Comparison of ENCODE assay signal across 8 cellular contexts in the genomic region with DNA sequence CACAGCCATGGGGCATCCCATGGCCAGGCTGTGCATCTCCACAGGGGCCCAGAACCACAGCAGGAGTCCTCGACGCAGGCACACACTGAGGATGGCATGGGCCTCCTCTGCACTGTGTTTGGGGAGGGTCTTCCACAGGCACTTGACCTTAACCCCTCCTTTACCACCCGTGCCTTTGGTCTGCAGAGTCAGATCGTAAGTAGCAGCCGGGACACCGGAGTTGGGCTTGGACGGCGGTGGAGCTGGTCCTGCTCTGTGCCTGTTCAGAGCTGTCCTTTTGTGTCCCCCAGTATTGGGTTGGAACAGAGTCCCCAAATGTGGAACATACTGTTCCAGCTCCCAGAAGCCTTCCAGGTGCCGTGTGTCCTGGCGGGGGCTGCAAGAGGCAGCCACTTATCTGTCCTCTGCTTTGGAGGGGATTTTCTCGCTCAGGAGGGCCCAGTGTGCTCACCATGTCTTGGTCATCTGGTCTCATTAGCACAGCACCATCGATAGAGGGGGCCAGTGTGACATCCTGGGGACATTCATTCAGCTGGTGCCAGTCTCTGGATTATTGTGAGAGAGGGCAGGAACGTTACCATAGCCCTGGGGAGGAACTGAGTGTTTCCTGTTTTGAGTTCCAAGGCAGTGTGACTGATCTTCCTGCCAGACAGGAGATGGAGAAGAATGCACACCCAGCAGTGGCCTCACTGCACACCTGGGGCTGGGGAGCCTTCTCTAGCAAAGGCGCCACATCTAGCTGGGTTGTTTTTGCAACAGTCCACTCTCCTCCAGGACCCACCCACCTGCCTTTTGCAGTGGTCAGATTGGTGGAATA. TPM values are rescaled to one million over a fixed set of nuclear protein-coding genes. Genes with fewer than 3 reads are reported as not detected.
DNase-seq lines count a peak whose midpoint lies in the region; ATAC-seq, FAIRE-seq and TF ChIP-seq lines count a peak whose summit lies in the region.

No MANE protein-coding gene starts in this region.

- peaks cover 5% of the 10 kb centered on the region for H3K36me3 Mint-ChIP-seq in activated B cell treated with CpG ODN at 0.5 μM for 24 hours (ENCODE audit: low read depth)

- H3K9me3 Mint-ChIP-seq in activated B cell treated with CpG ODN at 0.5 μM for 24 hours: no peaks in the 10 kb centered on the region

- H3K79me2 ChIP-seq in endothelial cell of umbilical vein (ENCODE audit: control insufficient read depth, insufficient read depth, low read length): no peaks in the 10 kb centered on the region

- peak overlapping the region; percentile 89 to 100 (median 96) for H3K4me2 ChIP-seq in BLaER1 treated with 17β-estradiol and CSF1 and Interleukin-3, amounts not matched to agents 10 nM and 100 nM
- peak overlapping the region; percentile 3 for H3K4me2 ChIP-seq in endothelial cell of umbilical vein (ENCODE audit: insufficient read depth, low read length)

- ATAC-seq in GM18861 (IDR thresholded peaks at IDR 0.05; ENCODE audit: unreplicated experiment) (peak; percentile 31), activated B cell treated with CpG ODN at 0.5 μM for 24 hours (ENCODE audit: low read depth) (peak; percentile 46), GM19324 (IDR thresholded peaks at IDR 0.05; ENCODE audit: low FRiP score, unreplicated experiment) (no peak), HG03432 (IDR thresholded peaks at IDR 0.05; ENCODE audit: unreplicated experiment) (no peak)

- H3K36me3 ChIP-seq in BLaER1 treated with 17β-estradiol and CSF1 and Interleukin-3, amounts not matched to agents 10 nM and 100 nM: peaks cover 0 to 9% (median 0%) of the 10 kb centered on the region in 11 experiments; a peak in 2 of 22 replicates
- H3K36me3 ChIP-seq in endothelial cell of umbilical vein (ENCODE audit: control insufficient read depth in 2 of 2, extremely low read depth in 1 of 2, insufficient read depth in 2 of 2, low read length in 2 of 2) (no peaks in the 10 kb centered on the region), mucosa of rectum (ENCODE audit: control insufficient read depth in 2 of 2, insufficient read depth in 2 of 2, low read length in 2 of 2) (no peaks in the 10 kb centered on the region)

- peak overlapping the region; percentile 55 for H3K4me3 Mint-ChIP-seq in activated B cell treated with CpG ODN at 0.5 μM for 24 hours

- H3K27me3 ChIP-seq in BLaER1 treated with 17β-estradiol and CSF1 and Interleukin-3, amounts not matched to agents 10 nM and 100 nM: no peaks in the 10 kb centered on the region
- H3K27me3 ChIP-seq in endothelial cell of umbilical vein (ENCODE audit: control insufficient read depth in 2 of 2, insufficient read depth in 2 of 2, low read length in 2 of 2) (no peaks in the 10 kb centered on the region), mucosa of rectum (ENCODE audit: control insufficient read depth in 2 of 2, insufficient read depth in 2 of 2, low read length in 2 of 2) (no peaks in the 10 kb centered on the region)

- TF ChIP-seq CTCF in activated B cell treated with CpG ODN at 0.5 μM for 24 hours (IDR thresholded peaks at IDR 0.05): peak; percentile 21
- peak; percentile 66 to 75 for TF ChIP-seq CTCF in endothelial cell of umbilical vein (IDR thresholded peaks at IDR 0.05; ENCODE audit: extremely low read depth in 1 of 2, insufficient read depth in 1 of 2, low read depth in 1 of 2, low read length in 2 of 2)

- CTCF ChIA-PET in activated B cell treated with CpG ODN at 0.5 μM for 24 hours (lab: Charles Lee) (interaction anchor here (0.8 to 5.0 kb wide), 26 partner anchors 11 to 313 kb away, joined by 3 to 91 read pairs (median 4); partner anchors contain the start of gene PIM3), endothelial cell of umbilical vein (lab: Charles Lee) (interaction anchor here (0.6 to 2.7 kb wide), 28 partner anchors 9 to 430 kb away, joined by 3 to 174 read pairs (median 5); partner anchors contain the start of genes ALG12, CRELD2, IL17REL and PANX2)

- peaks cover 0 to 44% (median 0%) of the 10 kb centered on the region in 11 experiments; a peak in 6 of 22 replicates for H4K20me1 ChIP-seq in BLaER1 treated with 17β-estradiol and CSF1 and Interleukin-3, amounts not matched to agents 10 nM and 100 nM
- H4K20me1 ChIP-seq in endothelial cell of umbilical vein (replicated peaks; ENCODE audit: control insufficient read depth, extremely low read depth, insufficient read depth, low read length): no peaks in the 10 kb centered on the region

- peak overlapping the region in 10 of 11 experiments; percentile 44 to 88 (median 71); a peak in 20 of 22 replicates for H3K27ac ChIP-seq in BLaER1 treated with 17β-estradiol and CSF1 and Interleukin-3, amounts not matched to agents 10 nM and 100 nM
- H3K27ac ChIP-seq in endothelial cell of umbilical vein (ENCODE audit: insufficient read depth, low read depth, low read length): peak overlapping the region; percentile 74
- H3K27ac ChIP-seq in mucosa of rectum (ENCODE audit: low read depth in 2 of 2, low read length in 2 of 2): peak overlapping the region; percentile 6 to 19

- dilution Hi-C loops in endothelial cell of umbilical vein (cut with MboI; ENCODE audit: extremely low pct_ligation_motif_present, low sequenced_read_pairs): no loop called here

- BruUV-seq in endothelial cell of umbilical vein (replicated peaks; lab: Mats Ljungman, UMichigan): no TSS peak

- peak overlapping the region in 10 of 11 experiments; percentile 23 to 77 (median 56); a peak in 17 of 22 replicates for H3K9ac ChIP-seq in BLaER1 treated with 17β-estradiol and CSF1 and Interleukin-3, amounts not matched to agents 10 nM and 100 nM
- H3K9ac ChIP-seq in endothelial cell of umbilical vein (replicated peaks; ENCODE audit: extremely low read depth, insufficient read depth, low read length): no peak overlapping the region
- H3K9ac ChIP-seq in mucosa of rectum (ENCODE audit: low read depth in 1 of 2, low read length in 2 of 2): no peak overlapping the region

- peak overlapping the region; percentile 13 for H2AFZ ChIP-seq in endothelial cell of umbilical vein (ENCODE audit: low read depth, low read length)

- H3K27ac Mint-ChIP-seq in activated B cell treated with CpG ODN at 0.5 μM for 24 hours: peak overlapping the region; percentile 79

- H3K4me1 Mint-ChIP-seq in activated B cell treated with CpG ODN at 0.5 μM for 24 hours: peaks cover 56% of the 10 kb centered on the region

- H3K4me1 ChIP-seq in BLaER1 treated with 17β-estradiol and CSF1 and Interleukin-3, amounts not matched to agents 10 nM and 100 nM: peaks cover 52 to 88% (median 86%) of the 10 kb centered on the region in 10 experiments
- H3K4me1 ChIP-seq in endothelial cell of umbilical vein (ENCODE audit: control insufficient read depth, extremely low read depth, insufficient read depth, low read length) (peaks cover 39% of the 10 kb centered on the region), mucosa of rectum (ENCODE audit: control insufficient read depth in 2 of 2, insufficient read depth in 2 of 2, low read length in 2 of 2) (peaks cover 20 to 25% of the 10 kb centered on the region in 2 donors)

- intact Hi-C loops in activated B cell treated with CpG ODN at 0.5 μM for 24 hours (cut with micrococcal nuclease): loop anchor here (1.0 to 10.0 kb wide), 7 partner anchors 31 to 544 kb away; partner anchors contain the start of gene SBF1
- intact Hi-C loops in endothelial cell of umbilical vein (cut with micrococcal nuclease): loop anchor here (1.0 kb wide), 6 partner anchors 31 to 278 kb away; no protein-coding TSS in a partner anchor

- no peaks in the 10 kb centered on the region for H3K27me3 Mint-ChIP-seq in activated B cell treated with CpG ODN at 0.5 μM for 24 hours

- peak; percentile 100 for FAIRE-seq in endothelial cell of umbilical vein (lab: Jason Lieb, UNC)

- POLR2A ChIA-PET in activated B cell treated with CpG ODN at 0.5 μM for 24 hours (lab: Charles Lee): interaction anchor here (0.7 to 15.4 kb wide), 21 partner anchors 9 to 609 kb away, joined by 3 to 828 read pairs (median 5); partner anchors contain the start of genes IL17REL and PIM3
- POLR2A ChIA-PET in endothelial cell of umbilical vein (lab: Charles Lee): interaction anchor here (1.4 to 1.5 kb wide), 2 partner anchors 32 to 100 kb away, joined by 6 to 10 read pairs; no protein-coding TSS in a partner anchor

- peak; percentile 57 for TF ChIP-seq POLR2A in endothelial cell of umbilical vein (IDR thresholded peaks at IDR 0.05; ENCODE audit: low read depth, low read length)

- H3K9me3 ChIP-seq in BLaER1 treated with 17β-estradiol and CSF1 and Interleukin-3, amounts not matched to agents 10 nM and 100 nM (replicated peaks in 1 of 11): no peaks in the 10 kb centered on the region
- no peaks in the 10 kb centered on the region for H3K9me3 ChIP-seq in endothelial cell of umbilical vein (replicated peaks; ENCODE audit: control insufficient read depth, insufficient read depth, low read length)
- no peaks in the 10 kb centered on the region for H3K9me3 ChIP-seq in mucosa of rectum (ENCODE audit: control insufficient read depth in 2 of 2, low read length in 2 of 2)

- no peaks in the 10 kb centered on the region for H3K9me1 ChIP-seq in endothelial cell of umbilical vein (replicated peaks; ENCODE audit: control insufficient read depth, extremely low read depth, insufficient read depth, low read length)

- peak; percentile 41 for DNase-seq in NCI-H1694 treated with DMSO at 0.1 percent for 48 hours (lab: John Stamatoyannopoulos, UW)
- peak; percentile 53 for DNase-seq in activated B cell treated with CpG ODN at 0.5 μM for 24 hours
- peak; percentile 96 for DNase-seq in endothelial cell of umbilical vein (ENCODE audit: low read depth, low spot score)

- H3K4me3 ChIP-seq in BLaER1 treated with 17β-estradiol and CSF1 and Interleukin-3, amounts not matched to agents 10 nM and 100 nM: peak overlapping the region in 6 of 10 experiments; percentile 16 to 44 (median 29); a peak in 8 of 20 replicates
- H3K4me3 ChIP-seq in endothelial cell of umbilical vein (replicated peaks in 1 of 3; ENCODE audit: insufficient read depth in 1 of 3, low read depth in 1 of 3, low read length in 3 of 3) (no peak overlapping the region), mucosa of rectum (ENCODE audit: low read length in 2 of 2) (no peak overlapping the region)

RNA-seq across cellular contexts. Expression of gene CRELD2, which starts 12.4 kb away (rescaled TPM):
- total RNA-seq in activated B cell treated with CpG ODN at 0.5 μM for 24 hours (44.5 and 45.0 TPM in 2 replicates), endothelial cell of umbilical vein (69.5 and 71.0 TPM in 2 replicates)
- polyA plus RNA-seq in endothelial cell of umbilical vein: 75.7 and 86.3 TPM in 2 replicates
- polyA plus RNA-seq in endothelial cell of umbilical vein (2011; cell fraction: cytosol; rRNA removed): 77.1 and 90.2 TPM in 2 replicates
- polyA plus RNA-seq in endothelial cell of umbilical vein (2011; cell fraction: nucleus; rRNA removed): 87.3 and 95.6 TPM in 2 replicates
- polyA plus RNA-seq in endothelial cell of umbilical vein (2012): 38.5 and 50.8 TPM in 2 replicates
- polyA minus RNA-seq in endothelial cell of umbilical vein: 19.8 and 23.7 TPM in 2 replicates
- 11.5 TPM for polyA minus RNA-seq in endothelial cell of umbilical vein (2011; cell fraction: cytosol; rRNA and poly(A)+ RNA removed)
- polyA minus RNA-seq in endothelial cell of umbilical vein (2011; cell fraction: nucleus; rRNA and poly(A)+ RNA removed): 8.4 and 13.7 TPM in 2 replicates

RNA-seq across cellular contexts. Expression of gene ALG12, which starts 12.6 kb away (rescaled TPM):
- 15.5 and 18.2 TPM in 2 replicates for total RNA-seq in activated B cell treated with CpG ODN at 0.5 μM for 24 hours
- 14.6 and 20.9 TPM in 2 replicates for total RNA-seq in endothelial cell of umbilical vein
- 16.7 and 18.0 TPM in 2 replicates for polyA plus RNA-seq in endothelial cell of umbilical vein
- 10.5 and 14.0 TPM in 2 replicates for polyA plus RNA-seq in endothelial cell of umbilical vein (2011; cell fraction: cytosol; rRNA removed)
- 13.3 and 16.6 TPM in 2 replicates for polyA plus RNA-seq in endothelial cell of umbilical vein (2011; cell fraction: nucleus; rRNA removed)
- 11.1 and 15.5 TPM in 2 replicates for polyA plus RNA-seq in endothelial cell of umbilical vein (2012)
- polyA minus RNA-seq in endothelial cell of umbilical vein: 9.5 and 10.6 TPM in 2 replicates
- polyA minus RNA-seq in endothelial cell of umbilical vein (2011; cell fraction: cytosol; rRNA and poly(A)+ RNA removed): 2.9 TPM
- polyA minus RNA-seq in endothelial cell of umbilical vein (2011; cell fraction: nucleus; rRNA and poly(A)+ RNA removed): 3.8 and 3.9 TPM in 2 replicates

RNA-seq across cellular contexts. Expression of gene PIM3, which starts 29.8 kb away (rescaled TPM):
- total RNA-seq in activated B cell treated with CpG ODN at 0.5 μM for 24 hours (79.8 and 91.7 TPM in 2 replicates), endothelial cell of umbilical vein (185 and 219 TPM in 2 replicates)
- 131 and 172 TPM in 2 replicates for polyA plus RNA-seq in endothelial cell of umbilical vein
- polyA plus RNA-seq in endothelial cell of umbilical vein (2011; cell fraction: cytosol; rRNA removed): 57.5 and 89.5 TPM in 2 replicates
- 94.6 and 107 TPM in 2 replicates for polyA plus RNA-seq in endothelial cell of umbilical vein (2011; cell fraction: nucleus; rRNA removed)
- polyA plus RNA-seq in endothelial cell of umbilical vein (2012): 42.1 and 86.7 TPM in 2 replicates
- 33.9 and 43.9 TPM in 2 replicates for polyA minus RNA-seq in endothelial cell of umbilical vein
- polyA minus RNA-seq in endothelial cell of umbilical vein (2011; cell fraction: cytosol; rRNA and poly(A)+ RNA removed): 25.2 TPM
- polyA minus RNA-seq in endothelial cell of umbilical vein (2011; cell fraction: nucleus; rRNA and poly(A)+ RNA removed): 23.0 and 58.6 TPM in 2 replicates

Comparison
In these comparisons a context has a peak if more than half of its experiments do, and no peak if none do; other contexts are left out.
1. H3K27ac ChIP-seq: peak in every context shown above with its lines; median percentile 74 in endothelial cell of umbilical vein; 71 in BLaER1 treated with 17β-estradiol and CSF1 and Interleukin-3, amounts not matched to agents 10 nM and 100 nM; 12 in mucosa of rectum.
2. H3K4me3 ChIP-seq: peak in BLaER1 treated with 17β-estradiol and CSF1 and Interleukin-3, amounts not matched to agents 10 nM and 100 nM (6 of 10); none in endothelial cell of umbilical vein (0 of 3) and mucosa of rectum (0 of 2).
3. H3K9ac ChIP-seq: peak in BLaER1 treated with 17β-estradiol and CSF1 and Interleukin-3, amounts not matched to agents 10 nM and 100 nM (10 of 11); none in endothelial cell of umbilical vein (single experiment) and mucosa of rectum (0 of 2).
4. ATAC-seq: peak in GM18861 (single experiment) and activated B cell treated with CpG ODN at 0.5 μM for 24 hours (single experiment); none in GM19324 (single experiment) and HG03432 (single experiment).
5. DNase-seq: peak in every context shown above with its lines; median percentile 96 in endothelial cell of umbilical vein; 53 in activated B cell treated with CpG ODN at 0.5 μM for 24 hours; 41 in NCI-H1694 treated with DMSO at 0.1 percent for 48 hours.